ENCODE assay signal across 8 cellular contexts in the genomic region with DNA sequence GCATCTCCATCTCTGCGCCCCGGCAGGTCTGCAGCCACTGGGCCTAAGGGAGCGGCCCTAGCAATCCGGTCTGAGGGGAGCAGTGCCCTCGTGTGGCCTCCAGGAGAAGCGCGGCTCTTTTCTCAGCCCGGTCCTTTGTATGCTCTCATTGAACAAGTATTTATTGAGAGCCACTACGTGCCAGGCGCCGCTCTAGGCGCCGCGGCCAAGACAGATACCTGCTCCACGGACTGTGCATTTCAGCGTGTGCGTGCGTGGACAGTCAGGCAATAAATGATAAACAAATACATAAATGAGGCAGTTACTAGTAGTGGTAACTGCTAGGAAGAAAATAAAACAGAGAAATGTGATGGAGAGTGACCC. TPM values are rescaled to one million over a fixed set of nuclear protein-coding genes. Genes with fewer than 3 reads are reported as not detected.
DNase-seq lines count a peak whose midpoint lies in the region; ATAC-seq and TF ChIP-seq lines count a peak whose summit lies in the region.

No MANE protein-coding gene starts in this region.

- H3K9me3 Mint-ChIP-seq in nephron progenitor cell = no peaks in the 10 kb centered on the region
- no peaks in the 10 kb centered on the region for H3K9me3 Mint-ChIP-seq in stimulated activated naive CD8-positive, alpha-beta T cell treated with anti-CD3 and anti-CD28 coated beads, Interleukin-15, amount 100 ng/mL, for 72 hours

- H3K4me3 ChIP-seq in DND-41 (ENCODE audit: low read depth in 1 of 2, low read length in 2 of 2) = peak overlapping the region in 1 of 2 experiments; percentile 14; a peak in 2 of 4 replicates
- peak overlapping the region; percentile 47; the same call in 1 of the 2 replicates for H3K4me3 ChIP-seq in PC-3 (ENCODE audit: low read length)

- CTCF ChIA-PET in PC-3 (lab: Charles Lee) = interaction anchor here (1.7 kb wide), 1 partner anchor 114 kb away, joined by 14 read pairs; no protein-coding TSS in a partner anchor

- H3F3A ChIP-seq in PC-3 (ENCODE audit: low read length, unreplicated experiment) = peaks cover 4% of the 10 kb centered on the region

- DNase-seq in DND-41 = peak; percentile 79
- peak; percentile 13 for DNase-seq in KG1 (lab: John Stamatoyannopoulos, UW)
- DNase-seq in PC-3 = peak; percentile 93
- peak; percentile 85 to 87 for DNase-seq in activated T-cell treated with anti-CD3 and anti-CD28 coated beads, Interleukin-2, amount 50 U/mL, for 48 hours
- peak; percentile 76 for DNase-seq in fibroblast of gingiva (ENCODE audit: low read depth)
- DNase-seq in nephron progenitor cell = peak; percentile 84
- DNase-seq in stimulated activated naive CD8-positive, alpha-beta T cell treated with anti-CD3 and anti-CD28 coated beads, Interleukin-15, amount 100 ng/mL, for 72 hours = peak; percentile 80 to 82

- H2AFZ ChIP-seq in DND-41 (ENCODE audit: low read depth, low read length) = peak overlapping the region; percentile 72
- H2AFZ ChIP-seq in PC-3 (ENCODE audit: low read length) = peak overlapping the region; percentile 58

- POLR2A ChIA-PET in PC-3 (lab: Charles Lee; ENCODE audit: unreplicated experiment) = no interaction called here

- peak overlapping the region; percentile 65 for H3K4me2 ChIP-seq in DND-41 (ENCODE audit: insufficient read depth, low read length)
- peak overlapping the region; percentile 76 for H3K4me2 ChIP-seq in PC-3 (ENCODE audit: low read length)

- no peaks in the 10 kb centered on the region for H3K79me2 ChIP-seq in DND-41 (ENCODE audit: insufficient read depth, low read length)
- H3K79me2 ChIP-seq in PC-3 (ENCODE audit: low read length) = no peaks in the 10 kb centered on the region

- peaks cover 12% of the 10 kb centered on the region for H3K4me1 Mint-ChIP-seq in nephron progenitor cell
- H3K4me1 Mint-ChIP-seq in stimulated activated naive CD8-positive, alpha-beta T cell treated with anti-CD3 and anti-CD28 coated beads, Interleukin-15, amount 100 ng/mL, for 72 hours = peaks cover 13% of the 10 kb centered on the region

- peaks cover 10% of the 10 kb centered on the region for H3K4me1 ChIP-seq in DND-41 (ENCODE audit: insufficient read depth, low read length)
- no peaks in the 10 kb centered on the region; the same call in 1 of the 2 replicates for H3K4me1 ChIP-seq in PC-3 (ENCODE audit: insufficient read depth, low read length)

- H3K27me3 Mint-ChIP-seq in nephron progenitor cell (ENCODE audit: low read depth, poor library complexity) = peaks cover 21% of the 10 kb centered on the region
- peaks cover 17% of the 10 kb centered on the region for H3K27me3 Mint-ChIP-seq in stimulated activated naive CD8-positive, alpha-beta T cell treated with anti-CD3 and anti-CD28 coated beads, Interleukin-15, amount 100 ng/mL, for 72 hours

- H3K27me3 ChIP-seq in DND-41 (ENCODE audit: insufficient read depth, low read length, poor library complexity) (peaks cover 3% of the 10 kb centered on the region), PC-3 (ENCODE audit: low read length) (no peaks in the 10 kb centered on the region)

- no TSS peak for BruUV-seq in PC-3 (replicated peaks; lab: Mats Ljungman, UMichigan)

- H3K9ac ChIP-seq in DND-41 (ENCODE audit: low read depth, low read length) (peak overlapping the region; percentile 2; the same call in 1 of the 2 replicates), PC-3 (ENCODE audit: low read length) (no peak overlapping the region)

- H3K36me3 Mint-ChIP-seq in nephron progenitor cell (ENCODE audit: low read depth) = no peaks in the 10 kb centered on the region

- H3K36me3 ChIP-seq in DND-41 (ENCODE audit: insufficient read depth, low read length) (no peaks in the 10 kb centered on the region), PC-3 (ENCODE audit: low read depth, low read length) (no peaks in the 10 kb centered on the region)

- ATAC-seq in DND-41 (ENCODE audit: insufficient read depth, low read depth) (peak; percentile 95), GM21786 (IDR thresholded peaks at IDR 0.05; ENCODE audit: unreplicated experiment) (peak; percentile 93), PC-3 (peak; percentile 96)
- peak; percentile 94 for ATAC-seq in stimulated activated naive CD8-positive, alpha-beta T cell treated with anti-CD3 and anti-CD28 coated beads, Interleukin-15, amount 100 ng/mL, for 72 hours

- no peaks in the 10 kb centered on the region for H3K9me2 ChIP-seq in PC-3 (replicated peaks; ENCODE audit: low read length)

- intact Hi-C loops in PC-3 (cut with micrococcal nuclease) = loop anchor here (1.0 to 5.0 kb wide), 3 partner anchors 113 to 365 kb away; no protein-coding TSS in a partner anchor

- peak overlapping the region; percentile 98 for H3K27ac Mint-ChIP-seq in nephron progenitor cell
- no peak overlapping the region for H3K27ac Mint-ChIP-seq in stimulated activated naive CD8-positive, alpha-beta T cell treated with anti-CD3 and anti-CD28 coated beads, Interleukin-15, amount 100 ng/mL, for 72 hours

- H4K20me1 ChIP-seq in DND-41 (ENCODE audit: insufficient read depth, low read length) (no peaks in the 10 kb centered on the region), PC-3 (ENCODE audit: low read length) (no peaks in the 10 kb centered on the region)

- H3K4me3 Mint-ChIP-seq in nephron progenitor cell = peak overlapping the region; percentile 56
- peak overlapping the region; percentile 70 to 87 for H3K4me3 Mint-ChIP-seq in stimulated activated naive CD8-positive, alpha-beta T cell treated with anti-CD3 and anti-CD28 coated beads, Interleukin-15, amount 100 ng/mL, for 72 hours

- H3K27ac ChIP-seq in DND-41 (ENCODE audit: low read length) (no peak overlapping the region), PC-3 (ENCODE audit: low read length) (no peak overlapping the region)

- no peaks in the 10 kb centered on the region for H3K9me3 ChIP-seq in DND-41 (ENCODE audit: insufficient read depth, low read length, severe bottlenecking)
- H3K9me3 ChIP-seq in PC-3 (ENCODE audit: low read length) = no peaks in the 10 kb centered on the region

- TF ChIP-seq CTCF in DND-41 (IDR thresholded peaks at IDR 0.05; ENCODE audit: borderline replicate concordance, extremely low read depth, low read length, poor library complexity, severe bottlenecking) (peak; percentile 92), PC-3 (conservative IDR thresholded peaks at IDR 0.05; ENCODE audit: low read depth, low read length) (peak; percentile 94), nephron progenitor cell (IDR thresholded peaks at IDR 0.05) (peak; percentile 86)

RNA-seq across cellular contexts. Expression of a gene that starts 2.3 kb away (rescaled TPM):
- total RNA-seq in PC-3 (2014; rRNA removed) = 0.29 TPM in 1 of 2 replicates, not detected in the other

RNA-seq across cellular contexts. Expression of a gene that starts 11.3 kb away (rescaled TPM):
- 82.6 and 85.9 TPM in 2 replicates for total RNA-seq in PC-3 (2014; rRNA removed)

RNA-seq across cellular contexts. Expression of a gene that starts 43.9 kb away (rescaled TPM):
- 64.6 and 81.1 TPM in 2 replicates for total RNA-seq in PC-3 (2014; rRNA removed)

RNA-seq across cellular contexts. Expression of a gene that starts 54.8 kb away (rescaled TPM):
- 91.9 and 125 TPM in 2 replicates for total RNA-seq in PC-3 (2014; rRNA removed)

Comparison
In these comparisons a context has a peak if more than half of its experiments do, and no peak if none do; other contexts are left out.
1. DNase-seq: peak in every context shown above with its lines; median percentile 93 in PC-3; 86 in activated T-cell treated with anti-CD3 and anti-CD28 coated beads, Interleukin-2, amount 50 U/mL, for 48 hours; 84 in nephron progenitor cell; 81 in stimulated activated naive CD8-positive, alpha-beta T cell treated with anti-CD3 and anti-CD28 coated beads, Interleukin-15, amount 100 ng/mL, for 72 hours; 79 in DND-41; 76 in fibroblast of gingiva; 13 in KG1.